ENCODE assay signal across 7 cellular contexts in the genomic region with DNA sequence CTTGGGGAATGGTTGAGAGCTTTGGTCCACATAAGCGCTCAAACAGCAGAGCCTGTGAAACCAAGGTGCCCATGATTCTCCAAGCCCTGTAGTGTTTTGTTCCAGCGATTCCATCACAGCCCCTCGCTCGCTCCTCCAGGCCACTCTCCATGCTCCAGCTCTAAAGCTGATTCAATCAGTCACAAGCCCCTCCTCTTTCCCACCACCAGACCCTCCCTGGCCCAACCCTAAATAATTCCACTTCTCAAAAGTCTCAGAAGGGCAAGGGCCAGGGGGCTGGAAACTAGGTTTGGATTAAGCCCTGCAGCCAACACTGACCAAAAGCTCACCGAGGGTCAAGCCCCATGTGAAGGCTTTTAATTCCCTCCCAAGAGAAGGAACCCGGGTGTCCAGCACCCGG. TPM values are rescaled to one million over a fixed set of nuclear protein-coding genes. Genes with fewer than 3 reads are reported as not detected.
A peak's percentile ranks its signal among the peaks of the same experiment; 100 is the strongest.
DNase-seq lines count a peak whose midpoint lies in the region; ATAC-seq and TF ChIP-seq lines count a peak whose summit lies in the region.

No MANE protein-coding gene starts in this region.

- H3F3A ChIP-seq in smooth muscle cell (ENCODE audit: low read depth): peaks cover 16% of the 10 kb centered on the region

- no peak for ATAC-seq in foreskin keratinocyte

- peak overlapping the region; percentile 42; the same call in 1 of the 2 replicates for H3K27ac ChIP-seq in SK-N-MC
- H3K27ac ChIP-seq in foreskin keratinocyte: peak overlapping the region; percentile 44
- H3K27ac ChIP-seq in smooth muscle cell (ENCODE audit: low read depth): no peak overlapping the region

- H3K4me3 ChIP-seq in HAP-1 (peak overlapping the region; percentile 53), SK-N-MC (no peak overlapping the region), smooth muscle cell (no peak overlapping the region)

- peak in 1 of 2 experiments; percentile 42 for DNase-seq in HAP-1 (ENCODE audit: low spot score in 2 of 2)
- no peak for DNase-seq in SK-N-MC (ENCODE audit: low read depth, low spot score)
- DNase-seq in foreskin keratinocyte: no peak
- DNase-seq in smooth muscle cell (lab: John Stamatoyannopoulos, UW; ENCODE audit: unreplicated experiment): no peak
- DNase-seq in UCSD-AML1 (lab: John Stamatoyannopoulos, UW; ENCODE audit: unreplicated experiment): no peak
- DNase-seq in DMS 273 (lab: John Stamatoyannopoulos, UW; ENCODE audit: unreplicated experiment): no peak
- DNase-seq in NCI-H524 treated with DMSO at 0.1 percent for 48 hours (lab: John Stamatoyannopoulos, UW): no peak

- H3K36me3 ChIP-seq in HAP-1 (replicated peaks): peaks cover 44% of the 10 kb centered on the region
- peaks cover 12% of the 10 kb centered on the region; the same call in 1 of the 2 replicates for H3K36me3 ChIP-seq in SK-N-MC (ENCODE audit: insufficient read depth, low read length)
- H3K36me3 ChIP-seq in smooth muscle cell (ENCODE audit: low read depth): no peaks in the 10 kb centered on the region

- WGBS in smooth muscle cell (ENCODE audit: low lambda C conversion rate): 67% methylated on average over 7 of the region's 7 CpGs

- H4K20me1 ChIP-seq in smooth muscle cell (ENCODE audit: low read depth): no peaks in the 10 kb centered on the region

- H3K4me1 ChIP-seq in HAP-1 (peaks cover 24% of the 10 kb centered on the region), foreskin keratinocyte (no peaks in the 10 kb centered on the region), smooth muscle cell (ENCODE audit: low read depth) (peaks cover 23% of the 10 kb centered on the region)

- H3K9me3 ChIP-seq in HAP-1: no peaks in the 10 kb centered on the region
- no peaks in the 10 kb centered on the region for H3K9me3 ChIP-seq in SK-N-MC (ENCODE audit: low read depth, low read length)
- H3K9me3 ChIP-seq in smooth muscle cell (replicated peaks; ENCODE audit: low read depth): no peaks in the 10 kb centered on the region

- H3K27me3 ChIP-seq in HAP-1 (ENCODE audit: low read depth) (no peaks in the 10 kb centered on the region), foreskin keratinocyte (no peaks in the 10 kb centered on the region), smooth muscle cell (ENCODE audit: low read depth) (no peaks in the 10 kb centered on the region)

- H3K9ac ChIP-seq in SK-N-MC (ENCODE audit: insufficient read length) (no peak overlapping the region), smooth muscle cell (ENCODE audit: low read depth) (no peak overlapping the region)

- H3K4me2 ChIP-seq in smooth muscle cell: peak overlapping the region; percentile 80

- in situ Hi-C loops in HAP-1 (cut with MboI; ENCODE audit: low sequenced_read_pairs): no loop called here

- peaks cover 6% of the 10 kb centered on the region for H3K79me2 ChIP-seq in smooth muscle cell (ENCODE audit: low read depth)

- TF ChIP-seq CTCF in foreskin keratinocyte (conservative IDR thresholded peaks at IDR 0.05) (no peak), smooth muscle cell (IDR thresholded peaks at IDR 0.05; ENCODE audit: borderline replicate concordance, insufficient read depth, poor library complexity, severe bottlenecking) (no peak)

- H2AFZ ChIP-seq in smooth muscle cell (ENCODE audit: low read depth): no peak overlapping the region

RNA-seq across cellular contexts. Expression of gene ZNF296, which starts 1.5 kb away (rescaled TPM):
- total RNA-seq in foreskin keratinocyte: 2.5 TPM in 2 replicates
- polyA plus RNA-seq in foreskin keratinocyte: 5.5 and 5.8 TPM in 2 replicates
- 1.1 TPM in 1 of 2 replicates, not detected in the other for total RNA-seq in smooth muscle cell
- polyA plus RNA-seq in smooth muscle cell: 0.21 and 1.7 TPM in 2 replicates

RNA-seq across cellular contexts. Expression of gene GEMIN7, which starts 4.3 kb away (rescaled TPM):
- total RNA-seq in foreskin keratinocyte (34.9 and 37.8 TPM in 2 replicates), smooth muscle cell (29.4 and 50.6 TPM in 2 replicates)
- polyA plus RNA-seq in foreskin keratinocyte (63.9 and 70.8 TPM in 2 replicates), smooth muscle cell (66.5 and 67.0 TPM in 2 replicates)

RNA-seq across cellular contexts. Expression of gene PPP1R37, which starts 18.2 kb away (rescaled TPM):
- total RNA-seq in foreskin keratinocyte (20.9 and 21.8 TPM in 2 replicates), smooth muscle cell (11.7 and 19.2 TPM in 2 replicates)
- polyA plus RNA-seq in foreskin keratinocyte (16.6 and 17.5 TPM in 2 replicates), smooth muscle cell (8.2 and 8.7 TPM in 2 replicates)

RNA-seq across cellular contexts. Expression of gene CLASRP, which starts 35.9 kb away (rescaled TPM):
- total RNA-seq in foreskin keratinocyte (25.9 and 30.2 TPM in 2 replicates), smooth muscle cell (34.6 and 54.0 TPM in 2 replicates)
- polyA plus RNA-seq in foreskin keratinocyte (43.5 and 46.7 TPM in 2 replicates), smooth muscle cell (24.3 and 34.3 TPM in 2 replicates)
